Comparison of ENCODE assay signal across 28 cellular contexts in genomic region chr20:40635990-40636389, GRCh38. TPM values are rescaled to one million over a fixed set of nuclear protein-coding genes. Genes with fewer than 3 reads are reported as not detected.
"Had no signal": no experiment of that assay in that cellular context is flagged by ENCODE, and none has a peak within 500 bp of the region (broad histone marks: within the 10 kb centered on the region; RNA-seq: fewer than 3 reads in every experiment).

No MANE protein-coding gene starts in this region.

- H3K27me3 ChIP-seq: colonic mucosa, esophagus squamous epithelium, neural progenitor cell, right lobe of liver, suprapubic skin, transverse colon had no signal

- H3K79me2 ChIP-seq: parathyroid adenoma had no signal

- H3K36me3 ChIP-seq: colonic mucosa, esophagus squamous epithelium, neural progenitor cell, right lobe of liver, suprapubic skin, transverse colon had no signal

- H3K36me3 Mint-ChIP-seq: immature natural killer cell; mesothelial cell of epicardium; naive thymus-derived CD4-positive, alpha-beta T cell; neural progenitor cell had no signal

- H3K9ac ChIP-seq: neural progenitor cell, parathyroid adenoma had no signal

- DNase-seq: central memory CD4-positive, alpha-beta T cell; colonic mucosa; effector memory CD4-positive, alpha-beta T cell; erythroblast; esophagus squamous epithelium; foreskin melanocyte; hypothalamus; immature natural killer cell; left ventricle myocardium superior; naive thymus-derived CD4-positive, alpha-beta T cell; stimulated activated CD4-positive, alpha-beta T cell treated with anti-CD3 and anti-CD28 coated beads, Interleukin-12 subunit alpha, Interleukin-12 subunit beta, amount 100 ng/mL, for 4 hours; stimulated activated CD4-positive, alpha-beta T cell treated with anti-CD3 and anti-CD28 coated beads, Interleukin-1b, Interleukin-23, amount 100 ng/mL, for 48 hours; stimulated activated CD4-positive, alpha-beta T cell treated with anti-CD3 and anti-CD28 coated beads, Interleukin-4, amount 100 ng/mL, for 1 hour; stimulated activated CD8-positive, alpha-beta memory T cell treated with anti-CD3 and anti-CD28 coated beads, Interleukin-4, amount 100 ng/mL, for 48 hours; stimulated activated naive CD4-positive, alpha-beta T cell; stimulated activated naive CD8-positive, alpha-beta T cell treated with anti-CD3 and anti-CD28 coated beads, Interleukin-15, amount 100 ng/mL, for 72 hours; transverse colon had no signal

- H3K9me3 Mint-ChIP-seq: dendritic cell treated with granulocyte-macrophage colony-stimulating factor and Interleukin-4, amounts not matched to agents 40 ng/mL and 50 ng/mL, for 4 days; mesothelial cell of epicardium; nephron; neural progenitor cell; stimulated activated naive CD8-positive, alpha-beta T cell treated with anti-CD3 and anti-CD28 coated beads, Interleukin-15, amount 100 ng/mL, for 72 hours had no signal

- H3K27ac ChIP-seq: colonic mucosa, esophagus squamous epithelium, neural progenitor cell, parathyroid adenoma, right lobe of liver, suprapubic skin, transverse colon had no signal

- H3K4me3 ChIP-seq: colonic mucosa, esophagus squamous epithelium, lung, neural progenitor cell, right lobe of liver, smooth muscle cell, suprapubic skin, transverse colon had no signal

- H3K27ac Mint-ChIP-seq: dendritic cell treated with granulocyte-macrophage colony-stimulating factor and Interleukin-4, amounts not matched to agents 40 ng/mL and 50 ng/mL, for 4 days; immature natural killer cell; memory B cell; mesothelial cell of epicardium; naive thymus-derived CD4-positive, alpha-beta T cell; nephron; neural progenitor cell; progenitor cell of endocrine pancreas; stimulated activated naive CD8-positive, alpha-beta T cell treated with anti-CD3 and anti-CD28 coated beads, Interleukin-15, amount 100 ng/mL, for 72 hours had no signal

- H3K4me1 Mint-ChIP-seq: immature natural killer cell; memory B cell; mesothelial cell of epicardium; naive thymus-derived CD4-positive, alpha-beta T cell; nephron; neural progenitor cell; stimulated activated naive CD8-positive, alpha-beta T cell treated with anti-CD3 and anti-CD28 coated beads, Interleukin-15, amount 100 ng/mL, for 72 hours had no signal

- H3K9me3 ChIP-seq: colonic mucosa, esophagus squamous epithelium, right lobe of liver, suprapubic skin, transverse colon had no signal

- H3K4me1 ChIP-seq: colonic mucosa, transverse colon had no signal

- H3K4me3 Mint-ChIP-seq: dendritic cell treated with granulocyte-macrophage colony-stimulating factor and Interleukin-4, amounts not matched to agents 40 ng/mL and 50 ng/mL, for 4 days; immature natural killer cell; memory B cell; mesothelial cell of epicardium; naive thymus-derived CD4-positive, alpha-beta T cell; nephron; neural progenitor cell; stimulated activated naive CD8-positive, alpha-beta T cell treated with anti-CD3 and anti-CD28 coated beads, Interleukin-15, amount 100 ng/mL, for 72 hours had no signal

- ATAC-seq: left ventricle myocardium superior; naive thymus-derived CD4-positive, alpha-beta T cell; right lobe of liver; stimulated activated naive CD8-positive, alpha-beta T cell treated with anti-CD3 and anti-CD28 coated beads, Interleukin-15, amount 100 ng/mL, for 72 hours had no signal

- H3K4me2 ChIP-seq: neural progenitor cell, smooth muscle cell had no signal

- H3K27me3 Mint-ChIP-seq: stimulated activated naive CD8-positive, alpha-beta T cell treated with anti-CD3 and anti-CD28 coated beads, Interleukin-15, amount 100 ng/mL, for 72 hours had no signal

RNA-seq across cellular contexts. Expression of gene MAFB, which starts 53.0 kb away (rescaled TPM):
- polyA plus RNA-seq: naive thymus-derived CD4-positive, alpha-beta T cell had no signal
